Comparison of ENCODE assay signal across 16 cellular contexts in genomic region chr4:147933316-147933715, GRCh38.
DNase-seq lines count a peak whose midpoint lies in the region; ATAC-seq, FAIRE-seq and TF ChIP-seq lines count a peak whose summit lies in the region.
"Had no signal": no experiment of that assay in that cellular context is flagged by ENCODE, and none has a peak within 500 bp of the region (broad histone marks: within the 10 kb centered on the region; RNA-seq: fewer than 3 reads in every experiment).

No MANE protein-coding gene starts in this region.

- peak; percentile 13 for ATAC-seq in stimulated activated memory B cell treated with anti-CD40 and anti-IgM and Interleukin-4, amounts not matched to agents 10 μg/mL and 1 μg/mL and 100 μg/mL, for 72 hours
- ATAC-seq in HG02852 (IDR thresholded peaks at IDR 0.05; ENCODE audit: unreplicated experiment) = no peak
- ATAC-seq: activated T-cell treated with anti-CD3 and anti-CD28 coated beads, Interleukin-2, amount 50 U/mL, for 4 hours had no signal

- H3K4me1 Mint-ChIP-seq in stimulated activated memory B cell treated with anti-CD40 and anti-IgM and Interleukin-4, amounts not matched to agents 10 μg/mL and 1 μg/mL and 100 μg/mL, for 72 hours = no peaks in the 10 kb centered on the region
- H3K4me1 Mint-ChIP-seq: nephron progenitor cell had no signal

- DNase-seq in NCI-H82 (lab: John Stamatoyannopoulos, UW) (peak; percentile 24), NCI-H82 treated with DMSO at 0.1 percent for 48 hours (lab: John Stamatoyannopoulos, UW; ENCODE audit: unreplicated experiment) (no peak), OCI-M1 (lab: John Stamatoyannopoulos, UW) (peak; percentile 30), fibroblast of the aortic adventitia (ENCODE audit: low read depth) (no peak), NCI-H187 treated with DMSO at 0.1 percent for 48 hours (lab: John Stamatoyannopoulos, UW) (no peak), urothelium cell line (ENCODE audit: low spot score) (no peak)
- DNase-seq: activated T-cell treated with anti-CD3 and anti-CD28 coated beads, Interleukin-2, amount 50 U/mL, for 4 hours; KBM-7; NCI-H748 treated with DMSO at 0.1 percent for 48 hours; nephron progenitor cell; stimulated activated CD4-positive, alpha-beta T cell treated with anti-CD3 and anti-CD28 coated beads, Interleukin-4, amount 100 ng/mL, for 1 hour had no signal

- no peaks in the 10 kb centered on the region for H3K36me3 Mint-ChIP-seq in stimulated activated memory B cell treated with anti-CD40 and anti-IgM and Interleukin-4, amounts not matched to agents 10 μg/mL and 1 μg/mL and 100 μg/mL, for 72 hours

- H3K27ac Mint-ChIP-seq in stimulated activated memory B cell treated with anti-CD40 and anti-IgM and Interleukin-4, amounts not matched to agents 10 μg/mL and 1 μg/mL and 100 μg/mL, for 72 hours = no peak overlapping the region
- H3K27ac Mint-ChIP-seq: nephron progenitor cell had no signal

- TF ChIP-seq CTCF in fibroblast of the aortic adventitia (IDR thresholded peaks at IDR 0.05; ENCODE audit: insufficient read depth, low read length) = peak; percentile 7

- no peaks in the 10 kb centered on the region for H3K9me3 Mint-ChIP-seq in stimulated activated memory B cell treated with anti-CD40 and anti-IgM and Interleukin-4, amounts not matched to agents 10 μg/mL and 1 μg/mL and 100 μg/mL, for 72 hours
- H3K9me3 Mint-ChIP-seq: activated T-cell treated with anti-CD3 and anti-CD28 coated beads, Interleukin-2, amount 50 U/mL, for 4 hours had no signal

- H3K4me3 Mint-ChIP-seq in stimulated activated memory B cell treated with anti-CD40 and anti-IgM and Interleukin-4, amounts not matched to agents 10 μg/mL and 1 μg/mL and 100 μg/mL, for 72 hours = no peak overlapping the region
- H3K4me3 Mint-ChIP-seq: activated T-cell treated with anti-CD3 and anti-CD28 coated beads, Interleukin-2, amount 50 U/mL, for 4 hours; nephron progenitor cell had no signal

- H3K27me3 Mint-ChIP-seq in stimulated activated memory B cell treated with anti-CD40 and anti-IgM and Interleukin-4, amounts not matched to agents 10 μg/mL and 1 μg/mL and 100 μg/mL, for 72 hours = peaks cover 8% of the 10 kb centered on the region

- H3K4me3 ChIP-seq in fibroblast of the aortic adventitia (ENCODE audit: low read depth, low read length) = no peak overlapping the region
- H3K4me3 ChIP-seq: thoracic aorta had no signal

- no peak for FAIRE-seq in urothelium cell line (lab: Jason Lieb, UNC)
- FAIRE-seq: A204.1, G401.6 had no signal

Comparison
In these comparisons a context has a peak if more than half of its experiments do, and no peak if none do; other contexts are left out.
1. DNase-seq: peak in NCI-H82 (single experiment) and OCI-M1 (single experiment); none in NCI-H82 treated with DMSO at 0.1 percent for 48 hours (single experiment), fibroblast of the aortic adventitia (single experiment), NCI-H187 treated with DMSO at 0.1 percent for 48 hours (single experiment) and urothelium cell line (single experiment).